ENCODE assay signal across 1 cellular context in genomic region chr9:133609311-133610098, GRCh38.
A peak's percentile ranks its signal among the peaks of the same experiment; 100 is the strongest.
TF ChIP-seq lines count a peak whose summit lies in the region.

FAM163B (minus strand) TSS chr9:133609389; CDS start chr9:133580223, 29,166 bp downstream.

TF ChIP-seq in HEK293, 187 proteins besides CTCF, POLR2A, EP300 and RAD21 (continued from another document):
- TF ChIP-seq PBX3 (CRISPR knock-in tag; IDR thresholded peaks at IDR 0.05) (peak; percentile 76; the same call in 1 of the 2 replicates), REST (tag by site-specific recombination; IDR thresholded peaks at IDR 0.05) (peak; percentile 95), ZBTB26 (tag by site-specific recombination; optimal IDR thresholded peaks at IDR 0.05) (peak; percentile 62), ZNF140 (tag by site-specific recombination; IDR thresholded peaks at IDR 0.05) (no peak), IKZF3 (tag by site-specific recombination; IDR thresholded peaks at IDR 0.05) (0 out of 2 replicates have a peak, but pooled peaks have one; percentile 43), PATZ1 (tag by site-specific recombination; IDR thresholded peaks at IDR 0.05) (0 out of 2 replicates have a peak, but pooled peaks have one; percentile 17), GLIS2 (tag by site-specific recombination; IDR thresholded peaks at IDR 0.05) (peak; percentile 74)
